ENCODE assay signal across 15 cellular contexts in genomic region chr7:18572885-18573284, GRCh38.
DNase-seq lines count a peak whose midpoint lies in the region; ATAC-seq, FAIRE-seq and TF ChIP-seq lines count a peak whose summit lies in the region.
"Had no signal": no experiment of that assay in that cellular context is flagged by ENCODE, and none has a peak within 500 bp of the region (broad histone marks: within the 10 kb centered on the region; RNA-seq: fewer than 3 reads in every experiment).

No MANE protein-coding gene starts in this region.

- H3K27ac ChIP-seq in SK-N-MC = peak overlapping the region; percentile 92
- no peak overlapping the region for H3K27ac ChIP-seq in thoracic aorta
- H3K27ac ChIP-seq: PC-9 had no signal

- H3K9ac ChIP-seq in SK-N-MC (ENCODE audit: insufficient read length) = peak overlapping the region; percentile 56

- H3K9me3 ChIP-seq in SK-N-MC (ENCODE audit: low read depth, low read length) (no peaks in the 10 kb centered on the region), thoracic aorta (no peaks in the 10 kb centered on the region)
- H3K9me3 ChIP-seq: HAP-1 had no signal

- no peaks in the 10 kb centered on the region for H3K36me3 ChIP-seq in SK-N-MC (ENCODE audit: insufficient read depth, low read length)
- no peaks in the 10 kb centered on the region for H3K36me3 ChIP-seq in thoracic aorta

- ATAC-seq in thoracic aorta (ENCODE audit: insufficient number of reproducible peaks, low FRiP score, low read depth) (no peak), HG02642 (IDR thresholded peaks at IDR 0.05; ENCODE audit: poor library complexity, unreplicated experiment) (no peak), GM19397 (IDR thresholded peaks at IDR 0.05; ENCODE audit: unreplicated experiment) (no peak), SK-N-SH treated with all-trans-retinoic acid at 6 μM for 48 hours (no peak)
- ATAC-seq: CD8-positive, alpha-beta T cell had no signal

- no peak for DNase-seq in GM19239 (ENCODE audit: insufficient read length, low spot score)
- DNase-seq in SK-N-MC (ENCODE audit: low read depth, low spot score) = no peak
- no peak for DNase-seq in thoracic aorta (ENCODE audit: low spot score)
- DNase-seq: Calu3; CD8-positive, alpha-beta T cell; NCI-H1105 treated with DMSO at 0.1 percent for 48 hours; NCI-H1694; NCI-H510A treated with DMSO at 0.1 percent for 48 hours; NCI-H82; PC-9 had no signal

- H3K4me3 ChIP-seq in SK-N-MC = peak overlapping the region; percentile 42
- H3K4me3 ChIP-seq in thoracic aorta = peak overlapping the region; percentile 57
- H3K4me3 ChIP-seq: HAP-1, PC-9 had no signal

- no peak for TF ChIP-seq CTCF in thoracic aorta (IDR thresholded peaks at IDR 0.05)

- no peaks in the 10 kb centered on the region for H3K27me3 ChIP-seq in thoracic aorta (replicated peaks; ENCODE audit: insufficient read depth)

- H3K4me1 ChIP-seq in thoracic aorta (ENCODE audit: control insufficient read depth in 1 of 2, low read depth in 2 of 2) = peaks cover 14 to 30% of the 10 kb centered on the region in 2 donors

- FAIRE-seq in GM19239 (lab: Jason Lieb, UNC) = peak; percentile 75
- peak; percentile 80 for FAIRE-seq in islet of Langerhans (lab: Jason Lieb, UNC)

TF ChIP-seq in SK-N-SH treated with all-trans-retinoic acid at 6 μM for 48 hours, 23 proteins besides CTCF, POLR2A, EP300 and RAD21:
- TF ChIP-seq TSHZ2 (CRISPR knock-in tag; IDR thresholded peaks at IDR 0.05) (no peak), TCF4 (CRISPR knock-in tag; IDR thresholded peaks at IDR 0.05; ENCODE audit: borderline replicate concordance) (no peak), OSR1 (CRISPR knock-in tag; IDR thresholded peaks at IDR 0.05) (no peak), ZNF565 (CRISPR knock-in tag; conservative IDR thresholded peaks at IDR 0.05; ENCODE audit: low read depth) (no peak), RARB (CRISPR knock-in tag; IDR thresholded peaks at IDR 0.05) (no peak), CSDC2 (CRISPR knock-in tag; IDR thresholded peaks at IDR 0.05) (no peak), ZC3H10 (CRISPR knock-in tag; IDR thresholded peaks at IDR 0.05) (no peak), PPARA (CRISPR knock-in tag; IDR thresholded peaks at IDR 0.05; ENCODE audit: borderline replicate concordance) (no peak), SNAI2 (CRISPR knock-in tag; IDR thresholded peaks at IDR 0.05) (no peak), ISL1 (CRISPR knock-in tag; IDR thresholded peaks at IDR 0.05) (no peak), ESRRG (CRISPR knock-in tag; IDR thresholded peaks at IDR 0.05) (no peak), ZFP30 (CRISPR knock-in tag; IDR thresholded peaks at IDR 0.05) (no peak), PATZ1 (CRISPR knock-in tag; IDR thresholded peaks at IDR 0.05; ENCODE audit: borderline replicate concordance) (no peak), TOX (CRISPR knock-in tag; IDR thresholded peaks at IDR 0.05; ENCODE audit: borderline replicate concordance) (no peak), ARNTL (CRISPR knock-in tag; IDR thresholded peaks at IDR 0.05; ENCODE audit: borderline replicate concordance, low read depth) (no peak), CREB5 (CRISPR knock-in tag; IDR thresholded peaks at IDR 0.05; ENCODE audit: low read depth) (no peak), ZNF8 (CRISPR knock-in tag; IDR thresholded peaks at IDR 0.05) (no peak), ZNF70 (CRISPR knock-in tag; IDR thresholded peaks at IDR 0.05) (no peak)
TF ChIP-seq in SK-N-SH treated with all-trans-retinoic acid at 6 μM for 48 hours: peak in this region for 0.
